Comparison of ENCODE assay signal across 8 cellular contexts in the genomic region with DNA sequence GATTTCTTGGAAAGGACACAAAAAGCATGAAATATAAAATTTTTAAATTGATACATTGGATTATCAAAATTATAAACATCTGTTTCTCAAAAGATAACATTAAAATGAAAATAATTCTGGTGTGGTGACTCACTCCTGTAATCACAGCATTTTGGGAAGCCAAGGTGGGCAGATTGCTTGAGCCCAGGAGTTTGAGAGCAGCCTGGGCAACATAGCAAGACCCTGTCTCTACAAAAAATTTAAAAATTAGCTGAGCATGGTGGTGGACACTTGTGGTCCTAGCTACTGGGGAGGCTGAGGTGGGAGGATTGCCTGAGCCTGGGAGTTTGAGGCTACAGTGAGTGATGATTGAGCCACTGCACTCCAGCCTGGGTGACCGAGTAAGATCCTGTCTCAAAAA. TPM values are rescaled to one million over a fixed set of nuclear protein-coding genes. Genes with fewer than 3 reads are reported as not detected.
"Had no signal": no experiment of that assay in that cellular context is flagged by ENCODE, and none has a peak within 500 bp of the region (broad histone marks: within the 10 kb centered on the region; RNA-seq: fewer than 3 reads in every experiment).

No MANE protein-coding gene starts in this region.

RNA-seq across cellular contexts. Expression of a gene that starts 16.4 kb away (rescaled TPM):
- total RNA-seq: activated naive CD8-positive, alpha-beta T cell treated with anti-CD3 and anti-CD28 coated beads, Interleukin-2, amount 10 ng/mL, durations not matched to agents 7 days and 5 days had no signal

RNA-seq across cellular contexts. Expression of a gene that starts 25.5 kb away (rescaled TPM):
- total RNA-seq: activated naive CD4-positive, alpha-beta T cell treated with anti-CD3 and anti-CD28 coated beads for 36 hours; activated naive CD4-positive, alpha-beta T cell treated with anti-CD3 and anti-CD28 coated beads, Interleukin-2, amount 50 U/mL, for 72 hours; activated naive CD8-positive, alpha-beta T cell treated with anti-CD3 and anti-CD28 coated beads for 36 hours; activated naive CD8-positive, alpha-beta T cell treated with anti-CD3 and anti-CD28 coated beads, Interleukin-2, amount 10 ng/mL, durations not matched to agents 7 days and 5 days; activated T-helper 1 cell treated with anti-CD3 and anti-CD28 coated beads, Interleukin-12 subunit alpha, Interleukin-12 subunit beta, Interleukin-2, Interleukin-4 antibody, amounts not matched to agents 30 ng/mL and 10 ng/mL and 1 ng/mL, durations not matched to agents 14 hours and 24 hours and 36 hours; activated T-helper 17 cell treated with anti-CD3 and anti-CD28 coated beads, Interleukin-2, amount 50 U/mL, for 72 hours; activated T-helper 2 cell treated with anti-CD3 and anti-CD28 coated beads, Interferon-gamma antibody, Interleukin-2, Interleukin-4, amounts not matched to agents 10 μg/mL and 5 μg/mL and 100 μg/mL, durations not matched to agents 14 hours and 24 hours and 36 hours; bronchial epithelial cell had no signal
